Comparison of ENCODE assay signal across 20 cellular contexts in the genomic region with DNA sequence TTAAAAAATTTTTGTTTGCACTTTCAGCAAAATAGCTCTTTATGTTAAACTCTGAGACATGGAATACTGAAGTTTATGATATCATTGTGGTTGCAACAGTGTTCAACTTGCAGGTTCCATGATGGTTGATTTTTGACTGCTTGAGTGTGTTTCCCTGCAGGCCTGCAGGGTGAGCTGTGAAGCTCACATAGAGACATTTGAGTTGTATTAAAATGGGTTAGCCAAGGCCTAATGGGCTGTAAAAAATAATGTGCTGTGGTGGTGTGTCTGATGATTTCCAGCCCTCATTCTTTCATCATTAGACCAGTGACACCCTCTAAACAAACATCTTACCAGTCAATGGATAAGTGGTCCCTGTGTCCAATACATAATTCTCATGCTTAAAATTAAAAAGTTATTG.
DNase-seq lines count a peak whose midpoint lies in the region; ATAC-seq, FAIRE-seq and TF ChIP-seq lines count a peak whose summit lies in the region.
"Had no signal": no experiment of that assay in that cellular context is flagged by ENCODE, and none has a peak within 500 bp of the region (broad histone marks: within the 10 kb centered on the region; RNA-seq: fewer than 3 reads in every experiment).

No MANE protein-coding gene starts in this region.

- POLR2A ChIA-PET in HepG2 (lab: Yijun Ruan, JAX), result no interaction called here

- H3K27me3 ChIP-seq in HepG2 (ENCODE audit: control insufficient read depth in 1 of 2, insufficient read depth in 2 of 2, low read length in 2 of 2), result no peaks in the 10 kb centered on the region
- no peaks in the 10 kb centered on the region for H3K27me3 ChIP-seq in right lobe of liver
- H3K27me3 ChIP-seq in endodermal cell (ENCODE audit: control insufficient read depth, insufficient read depth, low read length, poor library complexity, severe bottlenecking), result no peaks in the 10 kb centered on the region
- no peaks in the 10 kb centered on the region for H3K27me3 ChIP-seq in colonic mucosa
- H3K27me3 ChIP-seq: pancreas had no signal

- no peaks in the 10 kb centered on the region for H3K4me1 Mint-ChIP-seq in endodermal cell

- no peak overlapping the region for H2AFZ ChIP-seq in HepG2 (ENCODE audit: low read length)

- CTCF ChIA-PET in HepG2 (lab: Yijun Ruan, JAX; ENCODE audit: low intra/inter-chr PET ratio, low total read pairs), result no interaction called here

- H3K27me3 Mint-ChIP-seq in endodermal cell (ENCODE audit: insufficient read depth), result no peaks in the 10 kb centered on the region
- H3K27me3 Mint-ChIP-seq: activated CD4-positive, alpha-beta T cell treated with anti-CD3 and anti-CD28 coated beads for 36 hours had no signal

- H3K9me3 ChIP-seq in HepG2 (ENCODE audit: low read length) (peaks cover 9% of the 10 kb centered on the region), right lobe of liver (no peaks in the 10 kb centered on the region), endodermal cell (ENCODE audit: control insufficient read depth, low read length) (peaks cover 11% of the 10 kb centered on the region), colonic mucosa (no peaks in the 10 kb centered on the region)
- H3K9me3 ChIP-seq: pancreas had no signal

- peak; percentile 51 for FAIRE-seq in HepG2 (lab: Jason Lieb, UNC)
- FAIRE-seq: colon, GM12891, pancreas had no signal

- BruUV-seq in HepG2 (replicated peaks; lab: Mats Ljungman, UMichigan), result no TSS peak

- no peaks in the 10 kb centered on the region for H3K79me2 ChIP-seq in HepG2 (ENCODE audit: insufficient read depth, low read length)

- ATAC-seq in HepG2 (no peak), right lobe of liver (no peak), GM18907 (IDR thresholded peaks at IDR 0.05; ENCODE audit: unreplicated experiment) (no peak), GM21529 (IDR thresholded peaks at IDR 0.05; ENCODE audit: unreplicated experiment) (no peak)
- ATAC-seq: activated CD4-positive, alpha-beta T cell treated with anti-CD3 and anti-CD28 coated beads for 36 hours; pancreas had no signal

- TF ChIP-seq RAD21 in HepG2 (CRISPR knock-in tag; IDR thresholded peaks at IDR 0.05), result no peak

- H3K4me2 ChIP-seq in HepG2 (ENCODE audit: low read depth, low read length), result no peak overlapping the region

- no peaks in the 10 kb centered on the region for H3K4me1 ChIP-seq in HepG2 (ENCODE audit: insufficient read depth, low read length)
- no peaks in the 10 kb centered on the region for H3K4me1 ChIP-seq in right lobe of liver
- no peaks in the 10 kb centered on the region for H3K4me1 ChIP-seq in endodermal cell (ENCODE audit: control insufficient read depth, insufficient read depth, low read length)
- no peaks in the 10 kb centered on the region for H3K4me1 ChIP-seq in colonic mucosa
- H3K4me1 ChIP-seq: left ventricle myocardium inferior, pancreas had no signal

- no peak overlapping the region for H3K27ac Mint-ChIP-seq in endodermal cell
- H3K27ac Mint-ChIP-seq: activated CD4-positive, alpha-beta T cell treated with anti-CD3 and anti-CD28 coated beads for 36 hours had no signal

- TF ChIP-seq POLR2A in HepG2 (IDR thresholded peaks at IDR 0.05; ENCODE audit: insufficient read depth in 1 of 2, low read depth in 2 of 2, low read length in 2 of 2), result no peak
- TF ChIP-seq POLR2A in right lobe of liver (IDR thresholded peaks at IDR 0.05), result no peak

- H3K36me3 Mint-ChIP-seq in endodermal cell (ENCODE audit: low read depth), result peaks cover 4% of the 10 kb centered on the region

- no peaks in the 10 kb centered on the region for H4K20me1 ChIP-seq in HepG2 (ENCODE audit: insufficient read depth, low read length)

- TF ChIP-seq CTCF in HepG2 (CRISPR knock-in tag; IDR thresholded peaks at IDR 0.05), result no peak
- no peak for TF ChIP-seq CTCF in right lobe of liver (IDR thresholded peaks at IDR 0.05)
- peak; percentile 35 for TF ChIP-seq CTCF in endodermal cell (conservative IDR thresholded peaks at IDR 0.05)
- TF ChIP-seq CTCF in colonic mucosa (IDR thresholded peaks at IDR 0.05), result no peak

- H3K9ac ChIP-seq in HepG2 (ENCODE audit: insufficient read depth, low read depth, low read length) (no peak overlapping the region), endodermal cell (ENCODE audit: extremely low read depth, low read length, poor library complexity, severe bottlenecking) (no peak overlapping the region), colonic mucosa (ENCODE audit: low read depth in 2 of 2, low read length in 2 of 2) (no peak overlapping the region)

- in situ Hi-C loops in HepG2 (cut with HindIII; ENCODE audit: extremely low pct_ligation_motif_present, low pct_unique_long_range_greater_than_20kb), result no loop called here

- DNase-seq in HepG2 (ENCODE audit: low spot score) (no peak), right lobe of liver (no peak), NCI-H2029 treated with DMSO at 0.1 percent for 48 hours (lab: John Stamatoyannopoulos, UW) (peak; percentile 45), endodermal cell (no peak), CD1c-positive myeloid dendritic cell (ENCODE audit: extremely low spot score) (no peak), colonic mucosa (no peak)
- DNase-seq: activated CD4-positive, alpha-beta T cell treated with anti-CD3 and anti-CD28 coated beads for 36 hours; activated CD8-positive, alpha-beta memory T cell treated with anti-CD3 and anti-CD28 coated beads, Interleukin-2, amount 50 U/mL, for 4 hours; activated gamma-delta T cell; COR-L47; left ventricle myocardium inferior; NCI-H1930; NCI-H524 treated with DMSO at 0.1 percent for 48 hours; pancreas; stimulated activated CD4-positive, alpha-beta T cell treated with anti-CD3 and anti-CD28 coated beads, Interleukin-2, amount 100 ng/mL, for 48 hours had no signal

- H3K36me3 ChIP-seq in HepG2 (replicated peaks in 1 of 2; ENCODE audit: control insufficient read depth in 1 of 2, insufficient read depth in 2 of 2, low read length in 2 of 2) (no peaks in the 10 kb centered on the region), right lobe of liver (no peaks in the 10 kb centered on the region), endodermal cell (ENCODE audit: control insufficient read depth, insufficient read depth, low read length) (no peaks in the 10 kb centered on the region), colonic mucosa (no peaks in the 10 kb centered on the region)
- H3K36me3 ChIP-seq: left ventricle myocardium inferior, pancreas had no signal

- H3K9me3 Mint-ChIP-seq in endodermal cell, result peaks cover 12% of the 10 kb centered on the region

- no peak overlapping the region for H3K27ac ChIP-seq in HepG2 (ENCODE audit: extremely low read length, insufficient read depth, low read length)
- no peak overlapping the region for H3K27ac ChIP-seq in right lobe of liver
- no peak overlapping the region for H3K27ac ChIP-seq in endodermal cell (ENCODE audit: low read depth, low read length)
- H3K27ac ChIP-seq in colonic mucosa, result no peak overlapping the region
- H3K27ac ChIP-seq: left ventricle myocardium inferior, pancreas, SK-N-MC had no signal

- H3K4me3 ChIP-seq in HepG2 (replicated peaks in 1 of 3; ENCODE audit: insufficient read depth in 1 of 3, low read depth in 2 of 3, low read length in 3 of 3) (no peak overlapping the region), right lobe of liver (no peak overlapping the region), endodermal cell (ENCODE audit: low read length) (no peak overlapping the region), colonic mucosa (no peak overlapping the region)
- H3K4me3 ChIP-seq: left ventricle myocardium inferior, pancreas, SK-N-MC had no signal

- TF ChIP-seq EP300 in HepG2 (IDR thresholded peaks at IDR 0.05; ENCODE audit: low read depth in 2 of 2, low read length in 2 of 2), result no peak
- no peak for TF ChIP-seq EP300 in HepG2 (CRISPR knock-in tag; IDR thresholded peaks at IDR 0.05; ENCODE audit: borderline replicate concordance)

- intact Hi-C loops in HepG2 (cut with micrococcal nuclease; ENCODE audit: unreplicated experiment), result no loop called here
- intact Hi-C loops in right lobe of liver (cut with DNase I), result no loop called here
- intact Hi-C loops in colonic mucosa (cut with DNase I), result no loop called here

- no peak overlapping the region for H3K4me3 Mint-ChIP-seq in endodermal cell
- H3K4me3 Mint-ChIP-seq: activated CD4-positive, alpha-beta T cell treated with anti-CD3 and anti-CD28 coated beads for 36 hours had no signal

TF ChIP-seq in HepG2, 621 proteins besides CTCF, POLR2A, EP300 and RAD21:
- TF ChIP-seq IKZF1 (IDR thresholded peaks at IDR 0.05), result no peak
- TF ChIP-seq MATR3 (CRISPR knock-in tag; IDR thresholded peaks at IDR 0.05), result no peak
